20 cellular contexts compared by ENCODE assay signal in genomic region chr1:210214573-210215409, GRCh38. TPM values are rescaled to one million over a fixed set of nuclear protein-coding genes. Genes with fewer than 3 reads are reported as not detected.
DNase-seq lines count a peak whose midpoint lies in the region; ATAC-seq and TF ChIP-seq lines count a peak whose summit lies in the region.
"Had no signal": no experiment of that assay in that cellular context is flagged by ENCODE, and none has a peak within 500 bp of the region (broad histone marks: within the 10 kb centered on the region; RNA-seq: fewer than 3 reads in every experiment).

No MANE protein-coding gene starts in this region.

- H3K27me3 ChIP-seq in colonic mucosa (no peaks in the 10 kb centered on the region), prostate gland (replicated peaks; ENCODE audit: insufficient read depth) (no peaks in the 10 kb centered on the region)
- H3K27me3 ChIP-seq: BLaER1, SJCRH30 had no signal

- H3K4me1 Mint-ChIP-seq in osteocyte (ENCODE audit: unreplicated experiment) = peaks cover 14% of the 10 kb centered on the region

- no peak overlapping the region for H3K9ac ChIP-seq in colonic mucosa (ENCODE audit: low read depth in 2 of 2, low read length in 2 of 2)
- H3K9ac ChIP-seq: BLaER1 had no signal

- no peak for TF ChIP-seq CTCF in colonic mucosa (IDR thresholded peaks at IDR 0.05)
- TF ChIP-seq CTCF in osteocyte (IDR thresholded peaks at IDR 0.05) = no peak
- TF ChIP-seq CTCF in prostate gland (IDR thresholded peaks at IDR 0.05) = no peak

- WGBS in prostate gland = 53% methylated on average over 4 of the region's 4 CpGs

- no peak overlapping the region for H3K27ac Mint-ChIP-seq in osteocyte (ENCODE audit: unreplicated experiment)
- H3K27ac Mint-ChIP-seq: CD8-positive, alpha-beta T cell had no signal

- H3K9me3 ChIP-seq in colonic mucosa (no peaks in the 10 kb centered on the region), prostate gland (no peaks in the 10 kb centered on the region)
- H3K9me3 ChIP-seq: BLaER1, SJCRH30 had no signal

- no peaks in the 10 kb centered on the region for H3K27me3 Mint-ChIP-seq in osteocyte (ENCODE audit: unreplicated experiment)

- H3K36me3 ChIP-seq in colonic mucosa = no peaks in the 10 kb centered on the region
- no peaks in the 10 kb centered on the region for H3K36me3 ChIP-seq in prostate gland
- H3K36me3 ChIP-seq: BLaER1, SJCRH30 had no signal

- H3K4me1 ChIP-seq in colonic mucosa (no peaks in the 10 kb centered on the region), prostate gland (replicated peaks) (no peaks in the 10 kb centered on the region)
- H3K4me1 ChIP-seq: BLaER1, SJCRH30 had no signal

- no peaks in the 10 kb centered on the region for H3K9me3 Mint-ChIP-seq in osteocyte (ENCODE audit: unreplicated experiment)
- H3K9me3 Mint-ChIP-seq: CD8-positive, alpha-beta T cell had no signal

- H3K4me3 Mint-ChIP-seq in osteocyte (ENCODE audit: unreplicated experiment) = no peak overlapping the region
- H3K4me3 Mint-ChIP-seq: CD8-positive, alpha-beta T cell had no signal

- no peaks in the 10 kb centered on the region for H3K36me3 Mint-ChIP-seq in osteocyte (ENCODE audit: unreplicated experiment)
- H3K36me3 Mint-ChIP-seq: CD8-positive, alpha-beta T cell had no signal

- TF ChIP-seq POLR2A in prostate gland (IDR thresholded peaks at IDR 0.05) = no peak

- intact Hi-C loops in colonic mucosa (cut with DNase I) = no loop called here
- intact Hi-C loops in prostate gland (cut with DNase I) = no loop called here

- H3K4me3 ChIP-seq in colonic mucosa = no peak overlapping the region
- no peak overlapping the region for H3K4me3 ChIP-seq in prostate gland
- H3K4me3 ChIP-seq: BLaER1, SJCRH30 had no signal

- DNase-seq in ELF-1 (ENCODE audit: low read depth, low spot score) (peak; percentile 27), M059J (ENCODE audit: low read depth) (peak; percentile 52), colonic mucosa (no peak), osteocyte (ENCODE audit: extremely low spot score, unreplicated experiment) (peak; percentile 30), prostate gland (ENCODE audit: low spot score) (no peak)
- DNase-seq in stimulated activated CD4-positive, alpha-beta T cell treated with anti-CD3 and anti-CD28 coated beads, Interleukin-12 subunit alpha, Interleukin-12 subunit beta, amount 100 ng/mL, for 4 hours = no peak
- DNase-seq: Calu3; CD8-positive, alpha-beta T cell; H7; IMR-90; MM.1S; NCI-H1092 treated with DMSO at 0.1 percent for 48 hours; NCI-H146; NCI-H2029 treated with DMSO at 0.1 percent for 48 hours; NCI-H2171; NCI-H82; SJCRH30 had no signal

- peak overlapping the region; percentile 9 for H3K27ac ChIP-seq in colonic mucosa
- H3K27ac ChIP-seq in prostate gland = no peak overlapping the region
- H3K27ac ChIP-seq: BLaER1, HL-60, SJCRH30 had no signal

- no peak for ATAC-seq in HG03521 (IDR thresholded peaks at IDR 0.05; ENCODE audit: unreplicated experiment)
- ATAC-seq: CD8-positive, alpha-beta T cell had no signal

RNA-seq across cellular contexts. Expression of gene SERTAD4, which starts 17.8 kb away (rescaled TPM):
- total RNA-seq in M059J (2014; rRNA removed; shearing (Covaris generic)) = 1.8 and 4.2 TPM in 2 replicates
- total RNA-seq in colonic mucosa (1 to 10 TPM; 4.2 to 4.6 TPM), osteocyte (40.5 and 47.2 TPM in 2 replicates), prostate gland (10 to 100 TPM in 1 of 2 donors, 1 to 10 TPM in 1; 2.0 to 10.6 TPM)
- total RNA-seq: CD8-positive, alpha-beta T cell had no signal

Comparison
In these comparisons a context has a peak if more than half of its experiments do, and no peak if none do; other contexts are left out.
1. DNase-seq: peak in ELF-1 (single experiment), M059J (single experiment) and osteocyte (single experiment); none in colonic mucosa (single experiment), prostate gland (single experiment) and stimulated activated CD4-positive, alpha-beta T cell treated with anti-CD3 and anti-CD28 coated beads, Interleukin-12 subunit alpha, Interleukin-12 subunit beta, amount 100 ng/mL, for 4 hours (single experiment).